In the genomic region with DNA sequence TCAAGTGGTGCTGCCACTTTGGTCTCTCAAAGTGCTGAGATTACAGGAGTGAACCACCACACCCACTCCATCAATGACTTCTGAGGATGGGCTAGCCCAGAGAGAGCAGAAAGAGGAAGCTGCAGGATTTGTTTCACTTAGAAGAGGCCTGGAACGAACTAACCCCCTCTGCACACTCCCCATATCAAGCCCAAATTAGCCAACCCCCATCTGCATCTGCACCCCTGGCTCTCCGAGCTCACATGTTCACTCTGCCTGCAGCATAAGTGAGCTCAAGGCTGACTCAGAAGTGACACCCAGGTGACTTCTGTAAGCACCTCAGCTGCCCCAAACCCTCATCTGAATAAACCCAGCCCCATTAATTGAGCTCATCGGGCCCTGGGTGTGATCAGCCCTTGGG, we compare ENCODE assay signal across 16 cellular contexts. TPM values are rescaled to one million over a fixed set of nuclear protein-coding genes. Genes with fewer than 3 reads are reported as not detected.
DNase-seq lines count a peak whose midpoint lies in the region; ATAC-seq, FAIRE-seq and TF ChIP-seq lines count a peak whose summit lies in the region.
"Had no signal": no experiment of that assay in that cellular context is flagged by ENCODE, and none has a peak within 500 bp of the region (broad histone marks: within the 10 kb centered on the region; RNA-seq: fewer than 3 reads in every experiment).

No MANE protein-coding gene starts in this region.

- POLR2A ChIA-PET in A549 (lab: Yijun Ruan, JAX), result no interaction called here

- no peaks in the 10 kb centered on the region for H3K79me2 ChIP-seq in OCI-LY3 (ENCODE audit: low read length)

- CTCF ChIA-PET in A549 (lab: Yijun Ruan, JAX), result interaction anchor here (2.8 to 18.1 kb wide), 2 partner anchors 11 to 248 kb away, joined by 8 to 336 read pairs; no protein-coding TSS in a partner anchor

- no peak for TF ChIP-seq CTCF in A549 (IDR thresholded peaks at IDR 0.05)
- TF ChIP-seq CTCF in GM12865 (IDR thresholded peaks at IDR 0.05; ENCODE audit: insufficient read depth, low read depth, low read length, missing control alignments), result no peak
- TF ChIP-seq CTCF in OCI-LY3 (IDR thresholded peaks at IDR 0.05; ENCODE audit: low read depth, low read length), result no peak
- TF ChIP-seq CTCF in bronchial epithelial cell (IDR thresholded peaks at IDR 0.05; ENCODE audit: insufficient read depth, low read length, severe bottlenecking), result no peak

- WGBS in A549 (ENCODE audit: missing lambda C conversion rate), result 39% methylated on average over 3 of the region's 3 CpGs

- FAIRE-seq in A549 (lab: Jason Lieb, UNC), result no peak
- no peak for FAIRE-seq in bronchial epithelial cell (lab: Jason Lieb, UNC)

- H3K4me3 ChIP-seq in A549 (no peak overlapping the region), GM12865 (ENCODE audit: low read depth, low read length) (no peak overlapping the region), OCI-LY3 (ENCODE audit: low read length) (peak overlapping the region; percentile 31), bronchial epithelial cell (ENCODE audit: low read depth, low read length) (no peak overlapping the region), MG63 (no peak overlapping the region)
- H3K4me3 ChIP-seq: BLaER1, GM23248 had no signal

- H4K20me1 ChIP-seq in OCI-LY3 (ENCODE audit: insufficient read depth, low read length), result no peaks in the 10 kb centered on the region

- H3K9me3 ChIP-seq in A549 (no peaks in the 10 kb centered on the region), OCI-LY3 (ENCODE audit: insufficient read depth, low read length) (no peaks in the 10 kb centered on the region), MG63 (no peaks in the 10 kb centered on the region)
- H3K9me3 ChIP-seq: BLaER1 had no signal

- H3K9ac ChIP-seq in OCI-LY3 (ENCODE audit: low read length), result no peak overlapping the region
- H3K9ac ChIP-seq: BLaER1, GM23248 had no signal

- no peak overlapping the region for H2AFZ ChIP-seq in OCI-LY3 (ENCODE audit: low read depth, low read length)
- H2AFZ ChIP-seq: GM23248 had no signal

- H3K27me3 ChIP-seq in OCI-LY3 (ENCODE audit: low read depth, low read length) (0 out of 2 replicates have a peak, but pooled peaks cover 6% of the 10 kb centered on the region), bronchial epithelial cell (ENCODE audit: control insufficient read depth, insufficient read depth, low read length) (peaks cover 25% of the 10 kb centered on the region), MG63 (peaks cover 58% of the 10 kb centered on the region)

- H3K36me3 ChIP-seq in OCI-LY3 (replicated peaks; ENCODE audit: low read depth, low read length) (no peaks in the 10 kb centered on the region), bronchial epithelial cell (ENCODE audit: control insufficient read depth, insufficient read depth, low read length) (no peaks in the 10 kb centered on the region), MG63 (no peaks in the 10 kb centered on the region)
- H3K36me3 ChIP-seq: BLaER1 had no signal

- ATAC-seq in A549 (no peak), GM21447 (IDR thresholded peaks at IDR 0.05; ENCODE audit: unreplicated experiment) (no peak)

- H3K4me2 ChIP-seq in A549 (peak overlapping the region; percentile 14; the same call in 1 of the 3 replicates), OCI-LY3 (ENCODE audit: low read length) (peak overlapping the region; percentile 72)
- H3K4me2 ChIP-seq: BLaER1 had no signal

- DNase-seq in A549 (ENCODE audit: low read depth in 1 of 2, low spot score in 1 of 2) (no peak), GM12865 (ENCODE audit: low read depth) (peak; percentile 3), bronchial epithelial cell (ENCODE audit: low read depth) (peak; percentile 8), MG63 (no peak), NCI-H146 treated with DMSO at 0.1 percent for 48 hours (lab: John Stamatoyannopoulos, UW; ENCODE audit: unreplicated experiment) (no peak), ecto neural progenitor cell (ENCODE audit: low spot score) (no peak)
- DNase-seq: CD8-positive, alpha-beta memory T cell; DMS53; GF-D8; GM23248; H7; IMR-90 had no signal

- TF ChIP-seq EP300 in A549 (IDR thresholded peaks at IDR 0.05), result no peak

- H3K4me1 ChIP-seq in A549 (peaks cover 4% of the 10 kb centered on the region; the same call in 2 of the 3 replicates), OCI-LY3 (ENCODE audit: low read length) (peaks cover 21% of the 10 kb centered on the region)

- no peak for TF ChIP-seq POLR2A in A549 (IDR thresholded peaks at IDR 0.05; ENCODE audit: low read length)

- H3K27ac ChIP-seq in A549, result no peak overlapping the region
- no peak overlapping the region for H3K27ac ChIP-seq in OCI-LY3 (ENCODE audit: low read length)
- H3K27ac ChIP-seq: BLaER1, GM23248 had no signal

- TF ChIP-seq RAD21 in A549 (conservative IDR thresholded peaks at IDR 0.05 in 1 of 2, IDR thresholded peaks at IDR 0.05 in 1 of 2), result no peak

TF ChIP-seq in A549, 52 proteins besides CTCF, POLR2A, EP300 and RAD21:
- TF ChIP-seq EHMT2 (IDR thresholded peaks at IDR 0.05; ENCODE audit: low read depth), result no peak
- no peak for TF ChIP-seq ESRRA (IDR thresholded peaks at IDR 0.05; ENCODE audit: borderline replicate concordance, low read length)
- TF ChIP-seq JUNB (IDR thresholded peaks at IDR 0.05), result no peak
- no peak for TF ChIP-seq TP53 (CRISPR knock-in tag; IDR thresholded peaks at IDR 0.05)
- no peak for TF ChIP-seq FOXS1 (CRISPR knock-in tag; IDR thresholded peaks at IDR 0.05)
- TF ChIP-seq CHD2 (IDR thresholded peaks at IDR 0.05; ENCODE audit: low read length, partially characterized antibody), result no peak
- no peak for TF ChIP-seq POLR2AphosphoS2 (conservative IDR thresholded peaks at IDR 0.05; ENCODE audit: low read length)
- no peak for TF ChIP-seq TFCP2L1 (CRISPR knock-in tag; IDR thresholded peaks at IDR 0.05)
- TF ChIP-seq HOXB5 (CRISPR knock-in tag; IDR thresholded peaks at IDR 0.05), result no peak
- TF ChIP-seq FOSB (CRISPR knock-in tag; IDR thresholded peaks at IDR 0.05), result no peak
- no peak for TF ChIP-seq MAFK (IDR thresholded peaks at IDR 0.05; ENCODE audit: partially characterized antibody)
- TF ChIP-seq CBX2 (IDR thresholded peaks at IDR 0.05; ENCODE audit: borderline replicate concordance, low read depth), result no peak
- TF ChIP-seq, protein P1, sequence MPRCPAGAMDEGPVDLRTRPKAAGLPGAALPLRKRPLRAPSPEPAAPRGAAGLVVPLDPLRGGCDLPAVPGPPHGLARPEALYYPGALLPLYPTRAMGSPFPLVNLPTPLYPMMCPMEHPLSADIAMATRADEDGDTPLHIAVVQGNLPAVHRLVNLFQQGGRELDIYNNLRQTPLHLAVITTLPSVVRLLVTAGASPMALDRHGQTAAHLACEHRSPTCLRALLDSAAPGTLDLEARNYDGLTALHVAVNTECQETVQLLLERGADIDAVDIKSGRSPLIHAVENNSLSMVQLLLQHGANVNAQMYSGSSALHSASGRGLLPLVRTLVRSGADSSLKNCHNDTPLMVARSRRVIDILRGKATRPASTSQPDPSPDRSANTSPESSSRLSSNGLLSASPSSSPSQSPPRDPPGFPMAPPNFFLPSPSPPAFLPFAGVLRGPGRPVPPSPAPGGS (IDR thresholded peaks at IDR 0.05), result no peak
- TF ChIP-seq RCOR1 (IDR thresholded peaks at IDR 0.05; ENCODE audit: low read depth, low read length), result no peak

RNA-seq across cellular contexts. Expression of a gene that starts 4.8 kb away (rescaled TPM):
- 0.05 and 0.20 TPM in 2 replicates for polyA plus RNA-seq in A549 (2011; rRNA removed)
- polyA plus RNA-seq in A549 (2012; cell fraction: cytosol; rRNA removed), result 0.05 and 0.06 TPM in 2 replicates
- 0.10 and 0.13 TPM in 2 replicates for polyA plus RNA-seq in A549 (2012; cell fraction: nucleus; rRNA removed)
- 0.03 TPM in 2 of 3 replicates, not detected in the other for polyA plus RNA-seq in A549 (2017; fragmentation: RNase III; extraction: RNeasy Plus Mini Kit Qiagen cat#74134 plus additional on column Dnase treatment)
- polyA minus RNA-seq in A549 (2011; rRNA and poly(A)+ RNA removed), result 0.10 and 0.12 TPM in 2 replicates
- 0.38 TPM in 1 of 2 replicates, not detected in the other for total RNA-seq in bronchial epithelial cell
- not detected in 2 replicates for total RNA-seq in MG63 (2014; rRNA removed; shearing (Covaris generic); ENCODE audit: low replicate concordance)
- total RNA-seq: CD8-positive, alpha-beta memory T cell; GM23248; HT-29; IMR-90 had no signal
- polyA plus RNA-seq: CD8-positive, alpha-beta memory T cell; GM23248; IMR-90 had no signal

RNA-seq across cellular contexts. Expression of a gene that starts 38.1 kb away (rescaled TPM):
- polyA plus RNA-seq in A549 (2011; rRNA removed) (17.9 and 18.0 TPM in 2 replicates), A549 (2017; fragmentation: RNase III; extraction: RNeasy Plus Mini Kit Qiagen cat#74134 plus additional on column Dnase treatment) (8.3 to 10.0 TPM (median 9.8 TPM) in 3 replicates)
- 9.9 and 10.3 TPM in 2 replicates for polyA plus RNA-seq in A549 (2012; cell fraction: cytosol; rRNA removed)
- 21.4 and 21.8 TPM in 2 replicates for polyA plus RNA-seq in A549 (2012; cell fraction: nucleus; rRNA removed)
- polyA minus RNA-seq in A549 (2011; rRNA and poly(A)+ RNA removed), result 45.1 and 45.8 TPM in 2 replicates
- 12.3 and 13.4 TPM in 2 replicates for total RNA-seq in bronchial epithelial cell
- 2.0 and 6.8 TPM in 2 replicates for total RNA-seq in MG63 (2014; rRNA removed; shearing (Covaris generic); ENCODE audit: low replicate concordance)

Comparison
In these comparisons a context has a peak if more than half of its experiments do, and no peak if none do; other contexts are left out.
1. DNase-seq: peak in GM12865 (single experiment) and bronchial epithelial cell (single experiment); none in A549 (0 of 2), MG63 (single experiment), NCI-H146 treated with DMSO at 0.1 percent for 48 hours (single experiment) and ecto neural progenitor cell (single experiment).